ENCODE assay signal across 21 cellular contexts in the genomic region with DNA sequence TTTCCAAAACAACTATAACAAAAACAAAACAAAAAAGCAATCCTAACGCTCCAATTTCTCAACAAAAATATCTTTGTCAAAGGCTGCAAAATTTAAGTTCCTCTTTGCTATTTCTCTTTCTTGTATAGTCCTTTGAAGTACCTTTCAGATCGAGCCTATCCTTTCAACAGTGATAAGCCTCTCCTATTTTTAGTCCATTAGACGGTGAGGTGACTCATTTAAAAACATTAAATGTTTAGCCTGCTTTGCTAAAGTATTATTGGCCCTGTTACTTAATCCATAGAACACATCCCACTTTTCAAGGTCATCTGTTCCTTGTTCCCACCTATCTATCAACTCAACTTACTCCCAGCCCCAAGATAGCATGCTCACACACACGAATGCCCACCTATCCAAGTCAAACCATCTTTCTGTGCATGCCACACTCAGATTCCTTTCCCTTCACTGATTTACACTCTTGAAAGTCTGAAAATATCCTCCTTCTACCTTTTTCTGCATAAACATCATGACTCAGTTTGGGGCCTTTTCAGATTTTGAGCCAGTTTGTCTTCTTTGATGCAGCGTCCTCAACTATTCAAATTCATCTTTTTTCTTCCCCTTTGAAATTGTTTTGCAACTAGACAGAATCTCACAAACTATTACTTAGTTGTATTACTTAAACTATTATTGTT.
DNase-seq lines count a peak whose midpoint lies in the region; ATAC-seq and TF ChIP-seq lines count a peak whose summit lies in the region.
"Had no signal": no experiment of that assay in that cellular context is flagged by ENCODE, and none has a peak within 500 bp of the region (broad histone marks: within the 10 kb centered on the region; RNA-seq: fewer than 3 reads in every experiment).

No MANE protein-coding gene starts in this region.

- H3K4me3 Mint-ChIP-seq in CD4-positive, alpha-beta memory T cell: no peak overlapping the region
- H3K4me3 Mint-ChIP-seq: activated CD8-positive, alpha-beta memory T cell treated with anti-CD3 and anti-CD28 coated beads, Interleukin-2, amount 10 ng/mL, durations not matched to agents 7 days and 5 days; CD14-positive monocyte; stimulated activated memory B cell treated with anti-CD40 and anti-IgM and Interleukin-4, amounts not matched to agents 10 μg/mL and 1 μg/mL and 100 μg/mL, for 72 hours had no signal

- H3K4me3 ChIP-seq in GM12865 (ENCODE audit: low read depth, low read length) (no peak overlapping the region), IMR-90 (ENCODE audit: insufficient read depth, low read depth, low read length) (no peak overlapping the region), hepatocyte (no peak overlapping the region), SJCRH30 (no peak overlapping the region)
- H3K4me3 ChIP-seq in CD4-positive, alpha-beta memory T cell (ENCODE audit: low read length in 2 of 2): no peak overlapping the region

- no peaks in the 10 kb centered on the region for H4K20me1 ChIP-seq in IMR-90 (ENCODE audit: insufficient read depth, low read length)
- no peaks in the 10 kb centered on the region for H4K20me1 ChIP-seq in hepatocyte (ENCODE audit: insufficient read depth, poor library complexity, severe bottlenecking)

- H3K9me3 ChIP-seq in IMR-90 (ENCODE audit: control insufficient read depth, insufficient read depth, low read length) (no peaks in the 10 kb centered on the region), hepatocyte (ENCODE audit: low read depth) (no peaks in the 10 kb centered on the region), SJCRH30 (replicated peaks) (no peaks in the 10 kb centered on the region)
- no peaks in the 10 kb centered on the region for H3K9me3 ChIP-seq in CD4-positive, alpha-beta memory T cell (ENCODE audit: control insufficient read depth in 1 of 2, low read length in 2 of 2)
- H3K9me3 ChIP-seq: neutrophil had no signal

- TF ChIP-seq RAD21 in IMR-90 (IDR thresholded peaks at IDR 0.05; ENCODE audit: low read length): no peak

- BruUV-seq in IMR-90 (replicated peaks; lab: Mats Ljungman, UMichigan): no TSS peak

- no peak overlapping the region for H3K4ac ChIP-seq in IMR-90 (ENCODE audit: low read depth, low read length)

- H2BK15ac ChIP-seq in IMR-90 (ENCODE audit: low read depth, low read length): no peak overlapping the region; the same call in 2 of the 3 replicates

- peak overlapping the region; percentile 6; the same call in 1 of the 2 replicates for H2BK120ac ChIP-seq in IMR-90 (ENCODE audit: low read depth, low read length)

- POLR2A ChIA-PET in IMR-90 (lab: Charles Lee; ENCODE audit: unreplicated experiment): no interaction called here
- POLR2A ChIA-PET in CD4-positive, alpha-beta memory T cell (lab: Charles Lee; ENCODE audit: partially characterized antibody): no interaction called here

- no peak for TF ChIP-seq POLR2A in IMR-90 (IDR thresholded peaks at IDR 0.05; ENCODE audit: low read depth, low read length)

- H3K4me1 ChIP-seq in IMR-90 (ENCODE audit: control insufficient read depth, insufficient read depth, low read length): peaks cover 2% of the 10 kb centered on the region; the same call in 1 of the 2 replicates
- H3K4me1 ChIP-seq in hepatocyte (ENCODE audit: insufficient read depth): no peaks in the 10 kb centered on the region
- no peaks in the 10 kb centered on the region; the same call in 1 of the 2 replicates for H3K4me1 ChIP-seq in SJCRH30
- no peaks in the 10 kb centered on the region for H3K4me1 ChIP-seq in CD4-positive, alpha-beta memory T cell (ENCODE audit: insufficient read depth, low read length)

- H2AFZ ChIP-seq in IMR-90 (replicated peaks; ENCODE audit: low read length, poor library complexity) (no peak overlapping the region), hepatocyte (no peak overlapping the region)

- H3K27me3 ChIP-seq in IMR-90 (ENCODE audit: control insufficient read depth, insufficient read depth, low read length) (no peaks in the 10 kb centered on the region), hepatocyte (no peaks in the 10 kb centered on the region), SJCRH30 (0 out of 2 replicates have a peak, but pooled peaks cover 4% of the 10 kb centered on the region)
- no peaks in the 10 kb centered on the region for H3K27me3 ChIP-seq in CD4-positive, alpha-beta memory T cell (ENCODE audit: insufficient read depth, low read length)
- H3K27me3 ChIP-seq: neutrophil had no signal

- no peak overlapping the region for H4K8ac ChIP-seq in IMR-90 (ENCODE audit: low read depth in 2 of 2, low read length in 2 of 2)

- 0 to 100% methylated on average over 1 of the region's 5 CpGs for WGBS in IMR-90 (ENCODE audit: extremely low coverage in 2 of 2, insufficient read length in 1 of 2), 2 experiments
- WGBS in hepatocyte (ENCODE audit: low lambda C conversion rate, missing lambda C conversion rate): 58% methylated on average over 5 of the region's 5 CpGs

- no peak overlapping the region for H3K56ac ChIP-seq in IMR-90 (ENCODE audit: extremely low read depth, insufficient read depth, low read length)

- H3K14ac ChIP-seq in IMR-90 (replicated peaks; ENCODE audit: low read depth, low read length): no peak overlapping the region

- no peak overlapping the region for H3K23ac ChIP-seq in IMR-90 (ENCODE audit: low read depth, low read length)

- H3K4me1 Mint-ChIP-seq in CD4-positive, alpha-beta memory T cell: no peaks in the 10 kb centered on the region
- H3K4me1 Mint-ChIP-seq: activated CD8-positive, alpha-beta memory T cell treated with anti-CD3 and anti-CD28 coated beads, Interleukin-2, amount 10 ng/mL, durations not matched to agents 7 days and 5 days; CD14-positive monocyte; stimulated activated memory B cell treated with anti-CD40 and anti-IgM and Interleukin-4, amounts not matched to agents 10 μg/mL and 1 μg/mL and 100 μg/mL, for 72 hours had no signal

- H3K9ac ChIP-seq in IMR-90 (ENCODE audit: low read depth, low read length): no peak overlapping the region

- no peak overlapping the region for H2BK5ac ChIP-seq in IMR-90 (ENCODE audit: low read depth, low read length, poor library complexity, severe bottlenecking)

- no peak overlapping the region for H4K5ac ChIP-seq in IMR-90 (ENCODE audit: low read depth, low read length)

- H3K36me3 Mint-ChIP-seq in CD4-positive, alpha-beta memory T cell: no peaks in the 10 kb centered on the region
- H3K36me3 Mint-ChIP-seq: activated CD8-positive, alpha-beta memory T cell treated with anti-CD3 and anti-CD28 coated beads, Interleukin-2, amount 10 ng/mL, durations not matched to agents 7 days and 5 days; CD14-positive monocyte; stimulated activated memory B cell treated with anti-CD40 and anti-IgM and Interleukin-4, amounts not matched to agents 10 μg/mL and 1 μg/mL and 100 μg/mL, for 72 hours had no signal

- H3K36me3 ChIP-seq in IMR-90 (ENCODE audit: control insufficient read depth, insufficient read depth, low read length) (no peaks in the 10 kb centered on the region), hepatocyte (replicated peaks; ENCODE audit: insufficient read depth, low read depth) (no peaks in the 10 kb centered on the region), SJCRH30 (no peaks in the 10 kb centered on the region)
- H3K36me3 ChIP-seq in CD4-positive, alpha-beta memory T cell (ENCODE audit: insufficient read depth, low read length): no peaks in the 10 kb centered on the region
- H3K36me3 ChIP-seq: neutrophil had no signal

- H3K9me2 ChIP-seq in hepatocyte (replicated peaks; ENCODE audit: insufficient read depth): no peaks in the 10 kb centered on the region

- no peak overlapping the region for H3K27ac Mint-ChIP-seq in CD4-positive, alpha-beta memory T cell
- H3K27ac Mint-ChIP-seq: activated CD8-positive, alpha-beta memory T cell treated with anti-CD3 and anti-CD28 coated beads, Interleukin-2, amount 10 ng/mL, durations not matched to agents 7 days and 5 days; activated T-helper 2 cell treated with anti-CD3 and anti-CD28 coated beads, Interferon-gamma antibody, Interleukin-2, Interleukin-4, amounts not matched to agents 10 μg/mL and 5 μg/mL and 100 μg/mL, durations not matched to agents 14 hours and 24 hours and 36 hours; CD14-positive monocyte; stimulated activated memory B cell treated with anti-CD40 and anti-IgM and Interleukin-4, amounts not matched to agents 10 μg/mL and 1 μg/mL and 100 μg/mL, for 72 hours had no signal

- H3K4me2 ChIP-seq in IMR-90 (ENCODE audit: low read depth, low read length) (no peak overlapping the region), hepatocyte (no peak overlapping the region)

- no peaks in the 10 kb centered on the region for H3K79me1 ChIP-seq in IMR-90 (ENCODE audit: low read depth in 1 of 2, low read length in 2 of 2)

- intact Hi-C loops in IMR-90 (cut with micrococcal nuclease): no loop called here
- intact Hi-C loops in CD4-positive, alpha-beta memory T cell (cut with micrococcal nuclease): no loop called here

- no peak for TF ChIP-seq CTCF in GM12865 (IDR thresholded peaks at IDR 0.05; ENCODE audit: insufficient read depth, low read depth, low read length, missing control alignments)
- TF ChIP-seq CTCF in IMR-90 (conservative IDR thresholded peaks at IDR 0.05; ENCODE audit: low read depth, low read length): no peak
- no peak for TF ChIP-seq CTCF in hepatocyte (IDR thresholded peaks at IDR 0.05; ENCODE audit: poor library complexity)

- H3K27ac ChIP-seq in IMR-90 (ENCODE audit: insufficient read depth, low read length) (no peak overlapping the region), hepatocyte (no peak overlapping the region), SJCRH30 (no peak overlapping the region)
- H3K27ac ChIP-seq in CD4-positive, alpha-beta memory T cell (ENCODE audit: low read depth, low read length): no peak overlapping the region
- H3K27ac ChIP-seq: neutrophil had no signal

- H3K18ac ChIP-seq in IMR-90 (ENCODE audit: low read depth, low read length): no peak overlapping the region

- peak; percentile 25 for DNase-seq in GM12865 (ENCODE audit: low read depth)
- peak; percentile 37 for DNase-seq in IMR-90
- DNase-seq in DMS153 treated with DMSO at 0.1 percent for 48 hours (lab: John Stamatoyannopoulos, UW; ENCODE audit: unreplicated experiment): no peak
- DNase-seq in hepatocyte (ENCODE audit: low spot score): no peak
- no peak for DNase-seq in SJCRH30
- DNase-seq in CD4-positive, alpha-beta memory T cell: no peak
- DNase-seq: activated CD4-positive, alpha-beta T cell treated with anti-CD3 and anti-CD28 coated beads for 4 hours; activated CD8-positive, alpha-beta memory T cell treated with anti-CD3 and anti-CD28 coated beads, Interleukin-2, amount 10 ng/mL, durations not matched to agents 7 days and 5 days; cortex of kidney; DMS53; islet precursor cell; KG1; NCI-H2029; NCI-H510A; SW 1271 had no signal

- no peaks in the 10 kb centered on the region for H3K27me3 Mint-ChIP-seq in CD4-positive, alpha-beta memory T cell
- H3K27me3 Mint-ChIP-seq: activated CD8-positive, alpha-beta memory T cell treated with anti-CD3 and anti-CD28 coated beads, Interleukin-2, amount 10 ng/mL, durations not matched to agents 7 days and 5 days; stimulated activated memory B cell treated with anti-CD40 and anti-IgM and Interleukin-4, amounts not matched to agents 10 μg/mL and 1 μg/mL and 100 μg/mL, for 72 hours had no signal

- no peak overlapping the region for H2AK5ac ChIP-seq in IMR-90 (ENCODE audit: low read depth, low read length)

- H2BK20ac ChIP-seq in IMR-90 (ENCODE audit: low read depth, low read length): no peak overlapping the region

- H3K79me2 ChIP-seq in hepatocyte: no peaks in the 10 kb centered on the region

- H4K91ac ChIP-seq in IMR-90 (ENCODE audit: insufficient read depth, low read depth, low read length): no peak overlapping the region

- CTCF ChIA-PET in IMR-90 (lab: Yijun Ruan, JAX): no interaction called here
- CTCF ChIA-PET in CD4-positive, alpha-beta memory T cell (lab: Charles Lee; ENCODE audit: partially characterized antibody): no interaction called here

- dilution Hi-C loops in IMR-90 (cut with HindIII; ENCODE audit: low sequenced_read_pairs, unreplicated experiment): no loop called here

- H2AK9ac ChIP-seq in IMR-90 (replicated peaks; ENCODE audit: low read depth, low read length, poor library complexity): no peak overlapping the region

- ATAC-seq in GM18868 (IDR thresholded peaks at IDR 0.05; ENCODE audit: unreplicated experiment) (peak; percentile 87), HG02759 (IDR thresholded peaks at IDR 0.05; ENCODE audit: unreplicated experiment) (peak; percentile 60), IMR-90 (ENCODE audit: low read depth) (0 out of 2 replicates have a peak, but pooled peaks have one; percentile 48)
- ATAC-seq: activated CD8-positive, alpha-beta memory T cell treated with anti-CD3 and anti-CD28 coated beads, Interleukin-2, amount 10 ng/mL, durations not matched to agents 7 days and 5 days; stimulated activated memory B cell treated with anti-CD40 and anti-IgM and Interleukin-4, amounts not matched to agents 10 μg/mL and 1 μg/mL and 100 μg/mL, for 72 hours had no signal

- in situ Hi-C loops in IMR-90 (cut with MboI; ENCODE audit: low sequenced_read_pairs): no loop called here

- H3K9me3 Mint-ChIP-seq in CD4-positive, alpha-beta memory T cell: peaks cover 0 to 15% (median 4%) of the 10 kb centered on the region in 8 donors
- H3K9me3 Mint-ChIP-seq: activated T-helper 2 cell treated with anti-CD3 and anti-CD28 coated beads, Interferon-gamma antibody, Interleukin-2, Interleukin-4, amounts not matched to agents 10 μg/mL and 5 μg/mL and 100 μg/mL, durations not matched to agents 14 hours and 24 hours and 36 hours had no signal

- H3K9me1 ChIP-seq in IMR-90 (ENCODE audit: insufficient read depth, low read length): no peaks in the 10 kb centered on the region; the same call in 1 of the 2 replicates

Comparison
In these comparisons a context has a peak if more than half of its experiments do, and no peak if none do; other contexts are left out.
1. DNase-seq: peak in GM12865 (single experiment) and IMR-90 (single experiment); none in DMS153 treated with DMSO at 0.1 percent for 48 hours (single experiment), hepatocyte (single experiment), SJCRH30 (0 of 2) and CD4-positive, alpha-beta memory T cell (0 of 5).
2. Peak in every context shown above with its lines, with median percentiles within 50 percentile points of each other: ATAC-seq.